Comparison of ENCODE assay signal across 8 cellular contexts in genomic region chr19:20038358-20039202, GRCh38. TPM values are rescaled to one million over a fixed set of nuclear protein-coding genes. Genes with fewer than 3 reads are reported as not detected.
A peak's percentile ranks its signal among the peaks of the same experiment; 100 is the strongest.
DNase-seq lines count a peak whose midpoint lies in the region; ATAC-seq and TF ChIP-seq lines count a peak whose summit lies in the region.

No MANE protein-coding gene starts in this region.

- H3K27me3 ChIP-seq in spleen (replicated peaks in 1 of 7), result no peaks in the 10 kb centered on the region

- H3K4me1 ChIP-seq in spleen, result peaks cover 0 to 25% (median 11%) of the 10 kb centered on the region in 6 donors

- intact Hi-C loops in spleen (cut with DNase I; ENCODE audit: low total_unique reads), result no loop called here

- no peak for TF ChIP-seq POLR2A in spleen (IDR thresholded peaks at IDR 0.05)

- peaks cover 0 to 6% (median 0%) of the 10 kb centered on the region in 6 donors for H3K36me3 ChIP-seq in spleen

- no peak for ATAC-seq in GM19023 (IDR thresholded peaks at IDR 0.05; ENCODE audit: unreplicated experiment)

- H3K4me3 ChIP-seq in iPS-18c (ENCODE audit: insufficient read depth, low read depth, low read length), result peak overlapping the region; percentile 85
- H3K4me3 ChIP-seq in spleen, result peak overlapping the region; percentile 61 to 90 (median 78)

- TF ChIP-seq CTCF in spleen (IDR thresholded peaks at IDR 0.05 in 8 of 11, conservative IDR thresholded peaks at IDR 0.05 in 3 of 11) (no peak), GM20000 (IDR thresholded peaks at IDR 0.05; ENCODE audit: extremely low read depth, missing control alignments) (no peak)

- peaks cover 6% of the 10 kb centered on the region for H3K9me3 ChIP-seq in iPS-18c (ENCODE audit: control insufficient read depth, insufficient read depth, low read length)
- peaks cover 0 to 5% (median 0%) of the 10 kb centered on the region in 8 donors for H3K9me3 ChIP-seq in spleen

- WGBS in spleen, 5 donors, result 0 to 1% (median 1%) methylated on average over 26 of the region's 26 CpGs

- H3K27ac ChIP-seq in spleen, result peak overlapping the region; percentile 46 to 78 (median 72)

- peak; percentile 20 for DNase-seq in activated CD8-positive, alpha-beta memory T cell treated with anti-CD3 and anti-CD28 coated beads, Interleukin-2, amount 50 U/mL, for 4 hours
- DNase-seq in activated CD8-positive, alpha-beta memory T cell treated with anti-CD3 and anti-CD28 coated beads, Interleukin-2, amount 50 U/mL, for 48 hours, result no peak
- DNase-seq in activated naive CD4-positive, alpha-beta T cell treated with anti-CD3 and anti-CD28 coated beads, Interleukin-2, amount 50 U/mL, for 16 hours, result peak; percentile 17
- DNase-seq in spleen (no peak), COR-L47 (lab: John Stamatoyannopoulos, UW) (no peak), GM20000 (ENCODE audit: low spot score) (no peak)

RNA-seq across cellular contexts. Expression of gene ZNF682, which starts 0.7 kb away (rescaled TPM):
- 1 to 10 TPM; 4.4 to 9.7 (median 7.0) TPM for total RNA-seq in spleen
- polyA plus RNA-seq in spleen, result 10 to 100 TPM in 1 of 3 donors, 1 to 10 TPM in 2; 3.7 to 14.2 (median 7.3) TPM

RNA-seq across cellular contexts. Expression of gene ZNF90, which starts 39.2 kb away (rescaled TPM):
- total RNA-seq in spleen, result 10 to 100 TPM in 2 of 7 donors, 1 to 10 TPM in 5; 2.7 to 12.3 (median 5.1) TPM
- polyA plus RNA-seq in spleen, result 1 to 10 TPM; 2.9 to 3.9 (median 2.9) TPM

Comparison
In these comparisons a context has a peak if more than half of its experiments do, and no peak if none do; other contexts are left out.
1. DNase-seq: peak in activated CD8-positive, alpha-beta memory T cell treated with anti-CD3 and anti-CD28 coated beads, Interleukin-2, amount 50 U/mL, for 4 hours (single experiment) and activated naive CD4-positive, alpha-beta T cell treated with anti-CD3 and anti-CD28 coated beads, Interleukin-2, amount 50 U/mL, for 16 hours (single experiment); none in activated CD8-positive, alpha-beta memory T cell treated with anti-CD3 and anti-CD28 coated beads, Interleukin-2, amount 50 U/mL, for 48 hours (single experiment), spleen (single experiment), COR-L47 (single experiment) and GM20000 (single experiment).